In the genomic region with DNA sequence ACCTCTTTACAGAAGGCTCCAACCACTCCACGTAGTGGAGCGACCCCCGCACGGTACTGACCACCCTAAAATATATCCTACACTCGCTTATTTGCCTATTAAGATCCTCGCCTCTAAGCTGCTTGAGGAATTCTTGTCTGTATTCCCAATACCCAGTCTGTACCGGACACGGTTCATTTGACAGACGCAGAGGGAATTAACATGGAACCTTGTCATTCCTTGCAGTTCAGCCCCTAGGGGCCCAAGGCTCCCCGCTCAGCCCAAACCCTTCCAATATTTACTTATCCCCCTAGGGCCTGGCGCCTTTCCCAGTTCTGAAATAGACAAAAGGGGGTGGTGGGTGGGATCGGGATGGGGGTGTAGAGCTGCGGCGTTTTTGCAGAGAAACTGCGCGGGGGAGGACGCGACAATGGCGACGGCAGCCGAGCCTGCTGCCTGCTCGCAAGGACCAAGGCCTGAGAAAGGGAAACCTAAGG, we compare ENCODE assay signal across 1 cellular context.
TF ChIP-seq lines count a peak whose summit lies in the region.

No MANE protein-coding gene starts in this region.

TF ChIP-seq in GM23338, 12 proteins besides CTCF, POLR2A, EP300 and RAD21 (continued from another document):
- TF ChIP-seq, protein P1, sequence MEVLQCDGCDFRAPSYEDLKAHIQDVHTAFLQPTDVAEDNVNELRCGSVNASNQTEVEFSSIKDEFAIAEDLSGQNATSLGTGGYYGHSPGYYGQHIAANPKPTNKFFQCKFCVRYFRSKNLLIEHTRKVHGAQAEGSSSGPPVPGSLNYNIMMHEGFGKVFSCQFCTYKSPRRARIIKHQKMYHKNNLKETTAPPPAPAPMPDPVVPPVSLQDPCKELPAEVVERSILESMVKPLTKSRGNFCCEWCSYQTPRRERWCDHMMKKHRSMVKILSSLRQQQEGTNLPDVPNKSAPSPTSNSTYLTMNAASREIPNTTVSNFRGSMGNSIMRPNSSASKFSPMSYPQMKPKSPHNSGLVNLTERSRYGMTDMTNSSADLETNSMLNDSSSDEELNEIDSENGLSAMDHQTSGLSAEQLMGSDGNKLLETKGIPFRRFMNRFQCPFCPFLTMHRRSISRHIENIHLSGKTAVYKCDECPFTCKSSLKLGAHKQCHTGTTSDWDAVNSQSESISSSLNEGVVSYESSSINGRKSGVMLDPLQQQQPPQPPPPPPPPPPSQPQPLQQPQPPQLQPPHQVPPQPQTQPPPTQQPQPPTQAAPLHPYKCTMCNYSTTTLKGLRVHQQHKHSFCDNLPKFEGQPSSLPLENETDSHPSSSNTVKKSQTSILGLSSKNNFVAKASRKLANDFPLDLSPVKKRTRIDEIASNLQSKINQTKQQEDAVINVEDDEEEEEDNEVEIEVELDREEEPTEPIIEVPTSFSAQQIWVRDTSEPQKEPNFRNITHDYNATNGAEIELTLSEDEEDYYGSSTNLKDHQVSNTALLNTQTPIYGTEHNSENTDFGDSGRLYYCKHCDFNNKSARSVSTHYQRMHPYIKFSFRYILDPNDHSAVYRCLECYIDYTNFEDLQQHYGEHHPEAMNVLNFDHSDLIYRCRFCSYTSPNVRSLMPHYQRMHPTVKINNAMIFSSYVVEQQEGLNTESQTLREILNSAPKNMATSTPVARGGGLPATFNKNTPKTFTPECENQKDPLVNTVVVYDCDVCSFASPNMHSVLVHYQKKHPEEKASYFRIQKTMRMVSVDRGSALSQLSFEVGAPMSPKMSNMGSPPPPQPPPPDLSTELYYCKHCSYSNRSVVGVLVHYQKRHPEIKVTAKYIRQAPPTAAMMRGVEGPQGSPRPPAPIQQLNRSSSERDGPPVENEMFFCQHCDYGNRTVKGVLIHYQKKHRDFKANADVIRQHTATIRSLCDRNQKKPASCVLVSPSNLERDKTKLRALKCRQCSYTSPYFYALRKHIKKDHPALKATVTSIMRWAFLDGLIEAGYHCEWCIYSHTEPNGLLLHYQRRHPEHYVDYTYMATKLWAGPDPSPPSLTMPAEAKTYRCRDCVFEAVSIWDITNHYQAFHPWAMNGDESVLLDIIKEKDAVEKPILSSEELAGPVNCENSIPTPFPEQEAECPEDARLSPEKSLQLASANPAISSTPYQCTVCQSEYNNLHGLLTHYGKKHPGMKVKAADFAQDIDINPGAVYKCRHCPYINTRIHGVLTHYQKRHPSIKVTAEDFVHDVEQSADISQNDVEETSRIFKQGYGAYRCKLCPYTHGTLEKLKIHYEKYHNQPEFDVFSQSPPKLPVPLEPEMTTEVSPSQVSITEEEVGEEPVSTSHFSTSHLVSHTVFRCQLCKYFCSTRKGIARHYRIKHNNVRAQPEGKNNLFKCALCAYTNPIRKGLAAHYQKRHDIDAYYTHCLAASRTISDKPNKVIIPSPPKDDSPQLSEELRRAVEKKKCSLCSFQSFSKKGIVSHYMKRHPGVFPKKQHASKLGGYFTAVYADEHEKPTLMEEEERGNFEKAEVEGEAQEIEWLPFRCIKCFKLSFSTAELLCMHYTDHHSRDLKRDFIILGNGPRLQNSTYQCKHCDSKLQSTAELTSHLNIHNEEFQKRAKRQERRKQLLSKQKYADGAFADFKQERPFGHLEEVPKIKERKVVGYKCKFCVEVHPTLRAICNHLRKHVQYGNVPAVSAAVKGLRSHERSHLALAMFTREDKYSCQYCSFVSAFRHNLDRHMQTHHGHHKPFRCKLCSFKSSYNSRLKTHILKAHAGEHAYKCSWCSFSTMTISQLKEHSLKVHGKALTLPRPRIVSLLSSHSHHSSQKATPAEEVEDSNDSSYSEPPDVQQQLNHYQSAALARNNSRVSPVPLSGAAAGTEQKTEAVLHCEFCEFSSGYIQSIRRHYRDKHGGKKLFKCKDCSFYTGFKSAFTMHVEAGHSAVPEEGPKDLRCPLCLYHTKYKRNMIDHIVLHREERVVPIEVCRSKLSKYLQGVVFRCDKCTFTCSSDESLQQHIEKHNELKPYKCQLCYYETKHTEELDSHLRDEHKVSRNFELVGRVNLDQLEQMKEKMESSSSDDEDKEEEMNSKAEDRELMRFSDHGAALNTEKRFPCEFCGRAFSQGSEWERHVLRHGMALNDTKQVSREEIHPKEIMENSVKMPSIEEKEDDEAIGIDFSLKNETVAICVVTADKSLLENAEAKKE (CRISPR knock-in tag; IDR thresholded peaks at IDR 0.05) = no peak
TF ChIP-seq in GM23338: peak in this region for 0.
